Comparison of ENCODE assay signal across 9 cellular contexts in the genomic region with DNA sequence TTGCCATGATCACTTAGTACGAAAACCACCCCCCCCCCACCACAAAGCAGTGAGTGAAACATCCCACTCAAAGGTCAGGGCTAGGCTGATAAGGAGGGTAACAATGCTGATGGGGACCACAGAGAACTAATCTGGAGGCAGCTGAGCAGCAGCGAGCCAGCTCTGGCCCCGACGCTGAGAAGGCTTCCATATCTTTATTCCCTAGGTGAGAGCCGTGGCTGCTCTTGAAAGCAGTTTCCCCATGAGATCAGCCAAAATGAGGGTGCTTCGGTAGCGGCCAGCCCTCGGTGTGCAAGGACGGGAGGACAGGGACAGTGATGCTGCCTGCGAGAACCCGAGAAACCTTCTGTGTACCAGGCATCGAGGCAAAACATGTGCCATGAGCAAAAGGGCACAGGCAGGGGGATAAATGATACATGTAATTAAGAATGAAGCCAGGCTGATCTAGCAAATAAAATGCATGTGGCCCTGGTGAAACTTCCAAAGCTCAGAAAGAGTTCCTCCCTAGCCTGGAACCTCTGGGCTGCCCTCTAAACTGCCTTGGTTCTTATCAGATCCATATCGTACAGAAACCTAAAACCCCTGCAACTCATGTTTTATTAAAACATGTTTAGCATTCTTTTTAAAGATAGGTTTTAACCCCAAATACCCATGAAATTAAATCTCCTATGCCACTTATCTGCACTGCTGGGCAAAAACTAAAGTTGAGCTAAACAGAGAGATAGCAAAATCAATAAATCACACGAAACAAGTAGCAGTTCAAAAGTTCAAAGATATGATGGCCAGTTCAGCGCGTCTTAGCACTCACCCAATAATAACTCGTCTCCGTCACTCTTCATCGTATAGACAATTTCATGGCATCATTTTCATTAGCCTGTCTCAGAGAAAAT.
DNase-seq lines count a peak whose midpoint lies in the region; ATAC-seq and TF ChIP-seq lines count a peak whose summit lies in the region.
"Had no signal": no experiment of that assay in that cellular context is flagged by ENCODE, and none has a peak within 500 bp of the region (broad histone marks: within the 10 kb centered on the region; RNA-seq: fewer than 3 reads in every experiment).

No MANE protein-coding gene starts in this region.

- H3K27me3 Mint-ChIP-seq in stimulated activated naive CD8-positive, alpha-beta T cell treated with anti-CD3 and anti-CD28 coated beads, Interleukin-15, amount 100 ng/mL, for 72 hours: no peaks in the 10 kb centered on the region
- H3K27me3 Mint-ChIP-seq in naive thymus-derived CD4-positive, alpha-beta T cell: peaks cover 0 to 4% (median 0%) of the 10 kb centered on the region in 5 donors

- no peaks in the 10 kb centered on the region for H3K9me3 Mint-ChIP-seq in stimulated activated naive CD8-positive, alpha-beta T cell treated with anti-CD3 and anti-CD28 coated beads, Interleukin-15, amount 100 ng/mL, for 72 hours
- H3K9me3 Mint-ChIP-seq in naive thymus-derived CD4-positive, alpha-beta T cell: peaks cover 0 to under 1% (median 0%) of the 10 kb centered on the region in 11 donors
- H3K9me3 Mint-ChIP-seq: natural killer cell had no signal

- TF ChIP-seq POLR2A in esophagus muscularis mucosa (IDR thresholded peaks at IDR 0.05; ENCODE audit: low read depth): no peak

- peak; percentile 85 for ATAC-seq in stimulated activated naive CD8-positive, alpha-beta T cell treated with anti-CD3 and anti-CD28 coated beads, Interleukin-15, Interleukin-2, amounts not matched to agents 100 U/mL and 50 U/mL, for 24 hours
- no peak for ATAC-seq in stimulated activated naive CD8-positive, alpha-beta T cell treated with anti-CD3 and anti-CD28 coated beads, Interleukin-15, amount 100 ng/mL, for 72 hours
- no peak for ATAC-seq in naive thymus-derived CD4-positive, alpha-beta T cell
- ATAC-seq in aorta (ENCODE audit: low FRiP score) (no peak), GM18867 (IDR thresholded peaks at IDR 0.05; ENCODE audit: unreplicated experiment) (no peak)
- ATAC-seq: natural killer cell had no signal

- H3K4me3 ChIP-seq in esophagus muscularis mucosa (peak overlapping the region; percentile 42 to 61 (median 54)), aorta (ENCODE audit: low read length in 2 of 2) (peak overlapping the region in 1 of 2 donors; percentile 99)
- no peak overlapping the region for H3K4me3 ChIP-seq in naive thymus-derived CD4-positive, alpha-beta T cell (ENCODE audit: low read length)

- no peak for TF ChIP-seq EP300 in esophagus muscularis mucosa (IDR thresholded peaks at IDR 0.05)

- H3K36me3 ChIP-seq in esophagus muscularis mucosa: no peaks in the 10 kb centered on the region
- no peaks in the 10 kb centered on the region for H3K36me3 ChIP-seq in naive thymus-derived CD4-positive, alpha-beta T cell (ENCODE audit: control insufficient read depth in 2 of 3, insufficient read depth in 3 of 3, low read length in 3 of 3)
- H3K36me3 ChIP-seq in aorta (ENCODE audit: control insufficient read depth in 1 of 2, insufficient read depth in 2 of 2, low read length in 1 of 2): no peaks in the 10 kb centered on the region

- H3K4me3 Mint-ChIP-seq in stimulated activated naive CD8-positive, alpha-beta T cell treated with anti-CD3 and anti-CD28 coated beads, Interleukin-15, amount 100 ng/mL, for 72 hours: peak overlapping the region in 1 of 2 donors; percentile 27
- peak overlapping the region in 3 of 10 donors; percentile 10 to 27 (median 14) for H3K4me3 Mint-ChIP-seq in naive thymus-derived CD4-positive, alpha-beta T cell
- H3K4me3 Mint-ChIP-seq: natural killer cell had no signal

- no peak for DNase-seq in stimulated activated naive CD8-positive, alpha-beta T cell treated with anti-CD3 and anti-CD28 coated beads, Interleukin-15, Interleukin-2, amounts not matched to agents 100 U/mL and 50 U/mL, for 24 hours
- DNase-seq in stimulated activated naive CD8-positive, alpha-beta T cell treated with anti-CD3 and anti-CD28 coated beads, Interleukin-15, amount 100 ng/mL, for 72 hours: no peak
- DNase-seq in esophagus muscularis mucosa (ENCODE audit: extremely low spot score): no peak
- no peak for DNase-seq in naive thymus-derived CD4-positive, alpha-beta T cell
- DNase-seq in aorta: no peak
- DNase-seq in NCI-H1105 (lab: John Stamatoyannopoulos, UW): no peak
- no peak for DNase-seq in stimulated activated CD4-positive, alpha-beta T cell treated with anti-CD3 and anti-CD28 coated beads, Interleukin-4, amount 100 ng/mL, for 24 hours
- DNase-seq: natural killer cell had no signal

- intact Hi-C loops in esophagus muscularis mucosa (cut with DNase I) (loop anchor here (5.0 kb wide), 1 partner anchor 336 kb away; a partner anchor contains a TSS), aorta (cut with DNase I) (loop anchor here (2.0 to 10.0 kb wide), 3 partner anchors 59 to 337 kb away; a partner anchor contains a TSS)
- intact Hi-C loops in naive thymus-derived CD4-positive, alpha-beta T cell (cut with micrococcal nuclease): loop anchor here in 1 of 2 donors (2.0 kb wide), 1 partner anchor 15 kb away; no protein-coding TSS in a partner anchor

- POLR2A ChIA-PET in naive thymus-derived CD4-positive, alpha-beta T cell (lab: Charles Lee): interaction anchor here (0.7 kb wide), 1 partner anchor 71 kb away, joined by 3 read pairs; no protein-coding TSS in a partner anchor

- TF ChIP-seq CTCF in esophagus muscularis mucosa (IDR thresholded peaks at IDR 0.05): no peak

- WGBS in esophagus muscularis mucosa: 66% methylated on average over 19 of the region's 19 CpGs
- WGBS in aorta, 2 donors: 8 to 17% methylated on average over 19 of the region's 19 CpGs

- CTCF ChIA-PET in naive thymus-derived CD4-positive, alpha-beta T cell (lab: Charles Lee): interaction anchor here (0.8 kb wide), 1 partner anchor 265 kb away, joined by 3 read pairs; no protein-coding TSS in a partner anchor

- peaks cover 0 to 40% (median 16%) of the 10 kb centered on the region in 5 donors for H3K36me3 Mint-ChIP-seq in naive thymus-derived CD4-positive, alpha-beta T cell
- H3K36me3 Mint-ChIP-seq: natural killer cell had no signal

- H3K27ac ChIP-seq in esophagus muscularis mucosa (replicated peaks in 1 of 4) (peak overlapping the region; percentile 79 to 86 (median 82)), aorta (ENCODE audit: low read depth in 1 of 2, low read length in 2 of 2) (peak overlapping the region; percentile 1 to 95)
- H3K27ac ChIP-seq in naive thymus-derived CD4-positive, alpha-beta T cell (ENCODE audit: low read depth, low read length): no peak overlapping the region

- H3K4me1 ChIP-seq in esophagus muscularis mucosa (peaks cover 37 to 84% (median 78%) of the 10 kb centered on the region in 4 donors), aorta (ENCODE audit: control insufficient read depth in 1 of 2, insufficient read depth in 2 of 2, low read length in 2 of 2) (peaks cover 0 to 2% of the 10 kb centered on the region in 2 donors)
- H3K4me1 ChIP-seq in naive thymus-derived CD4-positive, alpha-beta T cell (ENCODE audit: control insufficient read depth in 2 of 2, insufficient read depth in 2 of 2, low read length in 2 of 2): peaks cover 0 to 27% of the 10 kb centered on the region in 2 donors

- H3K27me3 ChIP-seq in esophagus muscularis mucosa: no peaks in the 10 kb centered on the region
- H3K27me3 ChIP-seq in naive thymus-derived CD4-positive, alpha-beta T cell (ENCODE audit: control insufficient read depth in 2 of 2, insufficient read depth in 2 of 2, low read length in 2 of 2): no peaks in the 10 kb centered on the region
- H3K27me3 ChIP-seq in aorta (ENCODE audit: control insufficient read depth in 1 of 2, insufficient read depth in 2 of 2, low read length in 1 of 2): no peaks in the 10 kb centered on the region

- peaks cover 91% of the 10 kb centered on the region for H3K4me1 Mint-ChIP-seq in stimulated activated naive CD8-positive, alpha-beta T cell treated with anti-CD3 and anti-CD28 coated beads, Interleukin-15, amount 100 ng/mL, for 72 hours
- peaks cover 2 to 94% (median 89%) of the 10 kb centered on the region in 7 donors for H3K4me1 Mint-ChIP-seq in naive thymus-derived CD4-positive, alpha-beta T cell

- H3K27ac Mint-ChIP-seq in stimulated activated naive CD8-positive, alpha-beta T cell treated with anti-CD3 and anti-CD28 coated beads, Interleukin-15, amount 100 ng/mL, for 72 hours: no peak overlapping the region
- peak overlapping the region in 7 of 9 donors; percentile 10 to 87 (median 57) for H3K27ac Mint-ChIP-seq in naive thymus-derived CD4-positive, alpha-beta T cell
- H3K27ac Mint-ChIP-seq: natural killer cell had no signal

- H3K9me3 ChIP-seq in esophagus muscularis mucosa: no peaks in the 10 kb centered on the region
- no peaks in the 10 kb centered on the region for H3K9me3 ChIP-seq in naive thymus-derived CD4-positive, alpha-beta T cell (ENCODE audit: control insufficient read depth in 2 of 3, low read length in 3 of 3)
- H3K9me3 ChIP-seq in aorta (ENCODE audit: control insufficient read depth, low read length): no peaks in the 10 kb centered on the region

Comparison
In these comparisons a context has a peak if more than half of its experiments do, and no peak if none do; other contexts are left out.
1. H3K27ac Mint-ChIP-seq: peak in naive thymus-derived CD4-positive, alpha-beta T cell (7 of 9); none in stimulated activated naive CD8-positive, alpha-beta T cell treated with anti-CD3 and anti-CD28 coated beads, Interleukin-15, amount 100 ng/mL, for 72 hours (0 of 2).